21 cellular contexts compared by ENCODE assay signal in the genomic region with DNA sequence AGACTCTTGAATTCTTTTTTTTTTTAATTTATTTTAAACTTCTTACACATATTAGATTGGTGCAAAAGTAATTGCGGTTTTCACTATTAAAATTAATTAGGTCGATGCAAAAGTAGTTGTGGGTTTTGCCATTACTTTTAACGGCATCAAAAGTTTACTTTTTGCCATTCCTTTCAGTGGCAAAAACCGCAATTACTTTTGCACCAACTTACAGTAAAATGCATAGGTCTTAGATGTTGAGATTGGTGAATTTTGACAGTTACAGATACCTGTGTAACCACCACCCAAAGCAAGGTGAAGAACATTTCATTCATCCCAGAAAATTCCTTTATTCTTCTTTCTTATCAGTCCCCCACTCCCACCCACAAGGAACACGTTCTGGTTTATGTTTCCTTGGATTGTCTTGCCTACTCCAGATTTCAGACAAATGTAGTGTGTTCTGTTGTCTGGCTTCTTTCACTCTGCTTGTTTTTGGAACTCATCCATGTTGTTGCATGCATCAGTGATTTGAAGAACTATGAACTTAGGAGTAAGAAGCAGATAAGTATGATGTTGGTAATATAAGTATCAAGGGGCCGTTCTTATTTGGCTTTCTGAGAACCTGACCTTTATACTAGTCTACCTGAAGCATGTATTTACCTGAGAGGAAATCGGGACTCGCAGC.
DNase-seq lines count a peak whose midpoint lies in the region; ATAC-seq and TF ChIP-seq lines count a peak whose summit lies in the region.
"Had no signal": no experiment of that assay in that cellular context is flagged by ENCODE, and none has a peak within 500 bp of the region (broad histone marks: within the 10 kb centered on the region; RNA-seq: fewer than 3 reads in every experiment).

No MANE protein-coding gene starts in this region.

- no peaks in the 10 kb centered on the region for H3K9me3 ChIP-seq in mesenchymal stem cell (ENCODE audit: control insufficient read depth, low read length)
- H3K9me3 ChIP-seq: HAP-1 had no signal

- H3K9me3 Mint-ChIP-seq in immature natural killer cell: no peaks in the 10 kb centered on the region

- H3K4me1 Mint-ChIP-seq in immature natural killer cell: no peaks in the 10 kb centered on the region

- H3K79me1 ChIP-seq in mesenchymal stem cell (replicated peaks; ENCODE audit: low read length, poor library complexity, severe bottlenecking): peaks cover 2% of the 10 kb centered on the region

- no peak overlapping the region for H2BK15ac ChIP-seq in mesenchymal stem cell (ENCODE audit: low read depth, poor library complexity, severe bottlenecking)

- no peak overlapping the region for H4K91ac ChIP-seq in mesenchymal stem cell (ENCODE audit: low read length)

- H3K9ac ChIP-seq in mesenchymal stem cell (ENCODE audit: low read length): no peak overlapping the region
- H3K9ac ChIP-seq: GM23248 had no signal

- CTCF ChIA-PET in HEK293T (lab: Yijun Ruan, JAX): no interaction called here

- H3K27me3 Mint-ChIP-seq in immature natural killer cell (ENCODE audit: low read depth in 3 of 3): peaks cover 2 to 4% (median 2%) of the 10 kb centered on the region in 3 donors

- no peak overlapping the region for H2BK5ac ChIP-seq in mesenchymal stem cell (ENCODE audit: low read depth, low read length, poor library complexity, severe bottlenecking)

- POLR2A ChIA-PET in HEK293T (lab: Yijun Ruan, JAX): no interaction called here

- ATAC-seq in SK-N-SH treated with all-trans-retinoic acid at 6 μM for 48 hours (peak; percentile 59), HG03378 (IDR thresholded peaks at IDR 0.05; ENCODE audit: unreplicated experiment) (no peak)

- H2BK120ac ChIP-seq in mesenchymal stem cell (ENCODE audit: low read depth, low read length): no peak overlapping the region

- no peak overlapping the region for H3K4me2 ChIP-seq in mesenchymal stem cell (ENCODE audit: low read length, poor library complexity, severe bottlenecking)

- H2AFZ ChIP-seq in mesenchymal stem cell (ENCODE audit: low read depth, low read length): no peak overlapping the region
- H2AFZ ChIP-seq: GM23248 had no signal

- H2AK5ac ChIP-seq in mesenchymal stem cell (ENCODE audit: low read length, severe bottlenecking): no peak overlapping the region

- DNase-seq in HEK293T (ENCODE audit: extremely low spot score) (no peak), fibroblast of peridontal ligament (ENCODE audit: extremely low read depth) (peak; percentile 50), mesenchymal stem cell (peak; percentile 19), COLO668 (lab: John Stamatoyannopoulos, UW; ENCODE audit: unreplicated experiment) (no peak), RKO (ENCODE audit: low spot score) (no peak), immature natural killer cell (no peak)
- DNase-seq: DMS 273 treated with DMSO at 0.1 percent for 48 hours, GDM1, GM23248, KBM-7, NCI-H1105, NCI-H2081, NCI-H510A, NCI-H774, OCI-M1, RPMI8226, SHP77 treated with DMSO at 0.1 percent for 48 hours had no signal

- H3K27ac Mint-ChIP-seq in immature natural killer cell: no peak overlapping the region

- H3K4me3 Mint-ChIP-seq in immature natural killer cell: no peak overlapping the region

- H3K36me3 Mint-ChIP-seq in immature natural killer cell: no peaks in the 10 kb centered on the region

- H3K4me1 ChIP-seq in mesenchymal stem cell (ENCODE audit: control insufficient read depth, insufficient read depth, low read depth, low read length): peaks cover 10% of the 10 kb centered on the region

- no peak overlapping the region for H3K4me3 ChIP-seq in mesenchymal stem cell (ENCODE audit: insufficient read depth in 1 of 2, low read depth in 1 of 2, low read length in 2 of 2)
- H3K4me3 ChIP-seq: GM23248, HAP-1 had no signal

- WGBS in mesenchymal stem cell: 89% methylated on average over 7 of the region's 8 CpGs

- no peak overlapping the region for H3K18ac ChIP-seq in mesenchymal stem cell (ENCODE audit: low read depth in 1 of 2, low read length in 2 of 2)

- no peak overlapping the region for H4K8ac ChIP-seq in mesenchymal stem cell (ENCODE audit: low read length)

- H3K23ac ChIP-seq in mesenchymal stem cell (ENCODE audit: low read length in 2 of 2): no peak overlapping the region

- H3K4ac ChIP-seq in mesenchymal stem cell (ENCODE audit: low read depth in 1 of 2, low read length in 2 of 2): no peak overlapping the region

- no peaks in the 10 kb centered on the region for H3K27me3 ChIP-seq in mesenchymal stem cell (ENCODE audit: control insufficient read depth in 1 of 2, insufficient read depth in 1 of 2, low read length in 2 of 2)

- H3K27ac ChIP-seq in mesenchymal stem cell (ENCODE audit: low read length, poor library complexity, severe bottlenecking): no peak overlapping the region
- H3K27ac ChIP-seq: C4-2B, GM23248 had no signal

- H2BK12ac ChIP-seq in mesenchymal stem cell (ENCODE audit: low read length in 2 of 2): no peak overlapping the region

- no peaks in the 10 kb centered on the region for H3K36me3 ChIP-seq in mesenchymal stem cell (ENCODE audit: control insufficient read depth in 1 of 2, insufficient read depth in 2 of 2, low read depth in 1 of 2, low read length in 2 of 2)
- H3K36me3 ChIP-seq: HAP-1 had no signal

- H3K14ac ChIP-seq in mesenchymal stem cell (ENCODE audit: low read length in 2 of 2): no peak overlapping the region

TF ChIP-seq in HEK293T, 16 proteins besides CTCF, POLR2A, EP300 and RAD21:
- peak; percentile 77 for TF ChIP-seq ELF4 (IDR thresholded peaks at IDR 0.05)
- TF ChIP-seq, protein P1, sequence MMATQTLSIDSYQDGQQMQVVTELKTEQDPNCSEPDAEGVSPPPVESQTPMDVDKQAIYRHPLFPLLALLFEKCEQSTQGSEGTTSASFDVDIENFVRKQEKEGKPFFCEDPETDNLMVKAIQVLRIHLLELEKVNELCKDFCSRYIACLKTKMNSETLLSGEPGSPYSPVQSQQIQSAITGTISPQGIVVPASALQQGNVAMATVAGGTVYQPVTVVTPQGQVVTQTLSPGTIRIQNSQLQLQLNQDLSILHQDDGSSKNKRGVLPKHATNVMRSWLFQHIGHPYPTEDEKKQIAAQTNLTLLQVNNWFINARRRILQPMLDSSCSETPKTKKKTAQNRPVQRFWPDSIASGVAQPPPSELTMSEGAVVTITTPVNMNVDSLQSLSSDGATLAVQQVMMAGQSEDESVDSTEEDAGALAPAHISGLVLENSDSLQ (IDR thresholded peaks at IDR 0.05): no peak
- TF ChIP-seq SP1 (IDR thresholded peaks at IDR 0.05): no peak
- TF ChIP-seq BHLHE40 (IDR thresholded peaks at IDR 0.05; ENCODE audit: borderline replicate concordance): no peak

TF ChIP-seq in SK-N-SH treated with all-trans-retinoic acid at 6 μM for 48 hours, 23 proteins besides CTCF, POLR2A, EP300 and RAD21:
- TF ChIP-seq ARNTL (CRISPR knock-in tag; IDR thresholded peaks at IDR 0.05; ENCODE audit: borderline replicate concordance, low read depth) (no peak), ISL1 (CRISPR knock-in tag; IDR thresholded peaks at IDR 0.05) (peak; percentile 67), ZNF70 (CRISPR knock-in tag; IDR thresholded peaks at IDR 0.05) (no peak), ZNF8 (CRISPR knock-in tag; IDR thresholded peaks at IDR 0.05) (no peak)

Comparison
In these comparisons a context has a peak if more than half of its experiments do, and no peak if none do; other contexts are left out.
1. DNase-seq: peak in fibroblast of peridontal ligament (single experiment) and mesenchymal stem cell (single experiment); none in HEK293T (single experiment), COLO668 (single experiment), RKO (single experiment) and immature natural killer cell (0 of 3).